Comparison of ENCODE assay signal across 21 cellular contexts in the genomic region with DNA sequence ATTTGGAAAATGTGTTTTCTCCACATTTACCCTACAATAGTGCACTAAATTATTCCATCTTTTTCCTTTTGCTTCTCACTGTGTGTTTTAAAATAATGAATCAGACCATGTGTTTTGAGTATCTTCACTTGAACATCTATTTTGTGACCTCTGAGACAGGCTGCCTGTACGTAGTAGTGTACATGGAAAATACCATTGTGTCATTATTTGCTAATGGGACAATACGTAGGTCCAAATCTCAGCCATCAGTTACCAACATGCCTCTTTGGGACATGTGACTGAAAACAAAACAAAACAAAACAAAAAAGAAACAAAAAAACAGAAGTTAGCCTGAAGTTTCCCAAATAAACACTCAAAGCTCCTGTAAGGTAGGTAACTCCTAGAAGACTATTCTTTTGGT. TPM values are rescaled to one million over a fixed set of nuclear protein-coding genes. Genes with fewer than 3 reads are reported as not detected.
DNase-seq lines count a peak whose midpoint lies in the region; ATAC-seq and TF ChIP-seq lines count a peak whose summit lies in the region.
"Had no signal": no experiment of that assay in that cellular context is flagged by ENCODE, and none has a peak within 500 bp of the region (broad histone marks: within the 10 kb centered on the region; RNA-seq: fewer than 3 reads in every experiment).

No MANE protein-coding gene starts in this region.

- H3K27me3 ChIP-seq in right lobe of liver: no peaks in the 10 kb centered on the region
- H3K27me3 ChIP-seq in skeletal muscle satellite cell (ENCODE audit: control insufficient read depth, insufficient read depth, low read length): no peaks in the 10 kb centered on the region

- H3K4me2 ChIP-seq in skeletal muscle satellite cell (ENCODE audit: low read length): peak overlapping the region; percentile 52
- H3K4me2 ChIP-seq: A549 had no signal

- H3K4me3 ChIP-seq in right lobe of liver (no peak overlapping the region), skeletal muscle satellite cell (ENCODE audit: low read length) (peak overlapping the region; percentile 32)
- H3K4me3 ChIP-seq: A549, K562 had no signal

- H3K36me3 ChIP-seq in right lobe of liver: no peaks in the 10 kb centered on the region
- no peaks in the 10 kb centered on the region for H3K36me3 ChIP-seq in skeletal muscle satellite cell (ENCODE audit: insufficient read depth, low read length)
- H3K36me3 ChIP-seq: BE2C had no signal

- no peak for TF ChIP-seq POLR2A in right lobe of liver (IDR thresholded peaks at IDR 0.05)

- intact Hi-C loops in right lobe of liver (cut with DNase I): no loop called here

- H3K4me1 ChIP-seq in right lobe of liver (peaks cover 0 to 36% (median 12%) of the 10 kb centered on the region in 4 donors), skeletal muscle satellite cell (ENCODE audit: control insufficient read depth, insufficient read depth, low read length) (peaks cover 68% of the 10 kb centered on the region)
- H3K4me1 ChIP-seq: A549, BE2C had no signal

- H3K27ac ChIP-seq in right lobe of liver: no peak overlapping the region
- H3K27ac ChIP-seq: A549 had no signal

- H3K9ac ChIP-seq in skeletal muscle satellite cell (ENCODE audit: low read depth, low read length): peak overlapping the region; percentile 79

- peak; percentile 21 for ATAC-seq in GM18868 (IDR thresholded peaks at IDR 0.05; ENCODE audit: unreplicated experiment)
- ATAC-seq in HG03432 (IDR thresholded peaks at IDR 0.05; ENCODE audit: unreplicated experiment): peak; percentile 20
- peak in 3 of 4 donors; percentile 12 to 26 (median 22) for ATAC-seq in right lobe of liver
- ATAC-seq in GM21390 (IDR thresholded peaks at IDR 0.05; ENCODE audit: unreplicated experiment): no peak
- ATAC-seq: A549, HCT116, K562, Right ventricle myocardium inferior had no signal

- no peak for TF ChIP-seq CTCF in right lobe of liver (IDR thresholded peaks at IDR 0.05)

- DNase-seq in right lobe of liver: no peak
- no peak for DNase-seq in occipital lobe (lab: John Stamatoyannopoulos, UW)
- DNase-seq in COLO829 (ENCODE audit: low spot score): no peak
- DNase-seq: BE2C, EL, GF-D8, GOT3, NCI-H1092, NCI-H2081, NCI-H2171 treated with DMSO at 0.1 percent for 48 hours, NCI-H446 treated with DMSO at 0.1 percent for 48 hours, NCI-H526 treated with DMSO at 0.1 percent for 48 hours had no signal

- H3K9me3 ChIP-seq in right lobe of liver: no peaks in the 10 kb centered on the region
- H3K9me3 ChIP-seq in skeletal muscle satellite cell (replicated peaks; ENCODE audit: low read length): no peaks in the 10 kb centered on the region
- H3K9me3 ChIP-seq: A549, BE2C had no signal

- 26% methylated on average over 2 of the region's 2 CpGs for WGBS in right lobe of liver (ENCODE audit: insufficient coverage, low coverage, low lambda C conversion rate, missing lambda C conversion rate)

RNA-seq across cellular contexts. Expression of a gene that starts 7.1 kb away (rescaled TPM):
- 1 to 10 TPM in 1 of 6 experiments, under 1 TPM in 1, not detected in 4; 0.18 to 2.2 TPM for total RNA-seq in right lobe of liver
- total RNA-seq in skeletal muscle satellite cell (2012; rRNA removed): under 0.01 and 2.0 TPM in 2 replicates
- 0.47 TPM for total RNA-seq in occipital lobe
- total RNA-seq: K562, Right ventricle myocardium inferior, SK-MEL-5 had no signal

RNA-seq across cellular contexts. Expression of a gene that starts 16.4 kb away (rescaled TPM):
- total RNA-seq in right lobe of liver: not detected
- 3.0 and 16.4 TPM in 2 replicates for total RNA-seq in skeletal muscle satellite cell (2012; rRNA removed)
- not detected for total RNA-seq in occipital lobe
- total RNA-seq: K562, Right ventricle myocardium inferior, SK-MEL-5 had no signal
